Comparison of ENCODE assay signal across 31 cellular contexts in the genomic region with DNA sequence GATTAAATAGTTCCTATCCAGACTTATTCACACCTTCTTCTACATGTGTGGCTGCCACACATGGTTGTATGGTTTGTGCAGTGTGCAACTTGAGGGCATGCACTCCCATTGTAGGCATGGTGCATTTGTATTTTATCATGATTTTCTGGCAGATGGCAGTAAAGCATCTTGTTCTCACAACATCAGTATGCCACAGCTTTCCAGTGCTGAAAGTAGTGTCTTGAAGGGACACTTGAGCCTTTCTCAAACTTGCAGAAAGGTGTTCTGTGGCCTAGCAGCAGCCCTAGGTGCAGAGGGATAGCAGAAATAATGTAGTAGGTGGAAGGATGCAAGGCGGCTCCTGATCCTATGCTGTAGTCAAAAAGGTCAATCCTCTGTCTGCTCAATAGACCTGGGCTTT.
"Had no signal": no experiment of that assay in that cellular context is flagged by ENCODE, and none has a peak within 500 bp of the region (broad histone marks: within the 10 kb centered on the region; RNA-seq: fewer than 3 reads in every experiment).

No MANE protein-coding gene starts in this region.

- H3K4me3 Mint-ChIP-seq: activated CD4-positive, alpha-beta T cell treated with anti-CD3 and anti-CD28 coated beads, Interleukin-2, amount 10 ng/mL, durations not matched to agents 24 days and 14 days; activated CD8-positive, alpha-beta T cell treated with anti-CD3 and anti-CD28 coated beads for 36 hours; T-helper 1 cell treated with Interleukin-12 subunit alpha and Interleukin-12 subunit beta and Interleukin-4 antibody, amounts not matched to agents 30 μg/mL and 1 μg/mL, for 36 hours; T-helper 2 cell treated with Interferon-gamma antibody and Interleukin-4, amounts not matched to agents 5 μg/mL and 100 μg/mL, for 36 hours had no signal

- H3K27me3 ChIP-seq: adrenal gland, body of pancreas, breast epithelium, Peyer's patch, SJSA1 had no signal

- H3K4me1 Mint-ChIP-seq: activated CD4-positive, alpha-beta T cell treated with anti-CD3 and anti-CD28 coated beads, Interleukin-2, amount 10 ng/mL, durations not matched to agents 24 days and 14 days had no signal

- DNase-seq: activated CD4-positive, alpha-beta T cell treated with anti-CD3 and anti-CD28 coated beads, Interleukin-2, amount 10 ng/mL, durations not matched to agents 24 days and 14 days; activated CD4-positive, alpha-beta T cell treated with anti-CD3 and anti-CD28 coated beads, Interleukin-2, amount 50 U/mL, for 4 hours; activated CD8-positive, alpha-beta T cell treated with anti-CD3 and anti-CD28 coated beads for 36 hours; activated gamma-delta T cell; activated naive CD4-positive, alpha-beta T cell treated with Interleukin-2 at 50 U/mL for 16 hours; activated T-cell treated with anti-CD3 and anti-CD28 coated beads, Interleukin-2, amount 50 U/mL, for 1 hour; adrenal gland; body of pancreas; caudate nucleus; NCI-H1092; NCI-H1436 treated with DMSO at 0.1 percent for 48 hours; NCI-H1694 treated with DMSO at 0.1 percent for 48 hours; NCI-H2029; NCI-H345; NCI-H524 treated with DMSO at 0.1 percent for 48 hours; NCI-H748 treated with DMSO at 0.1 percent for 48 hours; NK-92 treated with Interleukin-12 subunit alpha and Interleukin-12 subunit beta, amount 100 ng/mL, for 24 hours; PC-3; Peyer's patch; RPMI8226; SHP77 treated with DMSO at 0.1 percent for 48 hours; SK-N-SH had no signal

- H3K4me3 ChIP-seq: adrenal gland, body of pancreas, breast epithelium, Peyer's patch, SJSA1 had no signal

- H3K27ac Mint-ChIP-seq: activated CD4-positive, alpha-beta T cell treated with anti-CD3 and anti-CD28 coated beads, Interleukin-2, amount 10 ng/mL, durations not matched to agents 24 days and 14 days; activated CD8-positive, alpha-beta T cell treated with anti-CD3 and anti-CD28 coated beads for 36 hours; activated naive CD4-positive, alpha-beta T cell treated with anti-CD3 and anti-CD28 coated beads, Interleukin-2, amount 50 U/mL, for 72 hours; activated T-helper 2 cell treated with anti-CD3 and anti-CD28 coated beads, Interferon-gamma antibody, Interleukin-2, Interleukin-4, amounts not matched to agents 10 μg/mL and 5 μg/mL and 100 μg/mL, durations not matched to agents 14 hours and 24 hours and 36 hours; T-helper 1 cell treated with Interleukin-12 subunit alpha and Interleukin-12 subunit beta and Interleukin-4 antibody, amounts not matched to agents 30 μg/mL and 1 μg/mL, for 36 hours; T-helper 2 cell treated with Interferon-gamma antibody and Interleukin-4, amounts not matched to agents 5 μg/mL and 100 μg/mL, for 36 hours had no signal

- H3K36me3 Mint-ChIP-seq: activated naive CD4-positive, alpha-beta T cell treated with anti-CD3 and anti-CD28 coated beads, Interleukin-2, amount 50 U/mL, for 72 hours had no signal

- H3K4me2 ChIP-seq: KMS-11, SK-N-SH had no signal

- H3K9me3 ChIP-seq: adrenal gland, body of pancreas, breast epithelium, Peyer's patch, SJSA1, SK-N-SH had no signal

- ATAC-seq: activated CD8-positive, alpha-beta T cell treated with anti-CD3 and anti-CD28 coated beads for 36 hours; activated naive CD4-positive, alpha-beta T cell treated with anti-CD3 and anti-CD28 coated beads, Interleukin-2, amount 50 U/mL, for 72 hours; body of pancreas; PC-3 had no signal

- FAIRE-seq: astrocyte, TTC549 had no signal

- H3K9ac ChIP-seq: KMS-11, SK-N-SH had no signal

- H3K4me1 ChIP-seq: adrenal gland, body of pancreas, breast epithelium, Peyer's patch, SJSA1 had no signal

- H3K27me3 Mint-ChIP-seq: activated CD4-positive, alpha-beta T cell treated with anti-CD3 and anti-CD28 coated beads, Interleukin-2, amount 10 ng/mL, durations not matched to agents 24 days and 14 days; activated CD8-positive, alpha-beta T cell treated with anti-CD3 and anti-CD28 coated beads for 36 hours had no signal

- H3K9me3 Mint-ChIP-seq: activated CD4-positive, alpha-beta T cell treated with anti-CD3 and anti-CD28 coated beads, Interleukin-2, amount 10 ng/mL, durations not matched to agents 24 days and 14 days; activated CD8-positive, alpha-beta T cell treated with anti-CD3 and anti-CD28 coated beads for 36 hours; activated naive CD4-positive, alpha-beta T cell treated with anti-CD3 and anti-CD28 coated beads, Interleukin-2, amount 50 U/mL, for 72 hours; activated T-helper 2 cell treated with anti-CD3 and anti-CD28 coated beads, Interferon-gamma antibody, Interleukin-2, Interleukin-4, amounts not matched to agents 10 μg/mL and 5 μg/mL and 100 μg/mL, durations not matched to agents 14 hours and 24 hours and 36 hours; T-helper 1 cell treated with Interleukin-12 subunit alpha and Interleukin-12 subunit beta and Interleukin-4 antibody, amounts not matched to agents 30 μg/mL and 1 μg/mL, for 36 hours; T-helper 2 cell treated with Interferon-gamma antibody and Interleukin-4, amounts not matched to agents 5 μg/mL and 100 μg/mL, for 36 hours had no signal

- H3K36me3 ChIP-seq: adrenal gland, breast epithelium, Peyer's patch, SJSA1 had no signal

- H3K9me2 ChIP-seq: SK-N-SH had no signal

- H3K27ac ChIP-seq: adrenal gland, body of pancreas, breast epithelium, KMS-11, Peyer's patch, SJSA1 had no signal
